In the genomic region with DNA sequence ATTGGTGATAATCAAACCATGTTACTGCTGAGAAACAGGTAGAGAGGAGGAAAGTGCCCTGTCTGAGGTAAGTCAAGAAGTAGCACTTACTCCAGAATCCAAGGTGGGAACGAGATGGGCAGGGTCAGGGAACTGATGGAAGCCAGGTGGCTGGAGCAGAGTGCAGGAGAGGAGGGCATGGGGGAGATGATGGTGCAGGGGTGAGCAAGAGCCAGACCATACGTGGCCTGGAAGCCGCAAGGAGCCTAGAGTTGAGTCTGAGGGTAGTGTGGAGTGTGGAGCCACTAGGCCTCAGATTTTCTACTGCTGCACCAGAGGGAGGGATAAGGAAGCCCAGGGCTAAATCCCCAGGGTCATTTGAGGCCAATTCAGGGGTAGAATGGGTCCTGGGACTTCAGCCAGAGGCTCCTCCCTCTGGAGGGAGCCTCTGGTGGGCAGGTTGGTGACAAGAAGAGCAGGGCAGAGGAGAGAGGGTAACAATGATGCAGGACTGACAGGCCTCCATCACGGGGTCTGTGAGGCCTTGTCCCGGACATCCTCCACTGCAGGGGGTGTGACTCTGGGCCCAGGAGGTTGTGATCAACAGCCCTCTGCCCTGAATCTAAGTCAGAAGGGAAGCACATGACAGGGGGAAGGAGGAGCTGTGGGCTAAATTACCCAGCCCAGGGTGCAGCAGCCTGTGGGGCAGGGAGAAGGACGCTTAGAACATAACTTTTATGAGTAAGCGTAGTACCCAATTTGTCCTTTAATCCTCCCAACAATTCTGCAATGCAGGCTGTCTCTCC, we compare ENCODE assay signal across 9 cellular contexts. TPM values are rescaled to one million over a fixed set of nuclear protein-coding genes. Genes with fewer than 3 reads are reported as not detected.
DNase-seq lines count a peak whose midpoint lies in the region; ATAC-seq and TF ChIP-seq lines count a peak whose summit lies in the region.
"Had no signal": no experiment of that assay in that cellular context is flagged by ENCODE, and none has a peak within 500 bp of the region (broad histone marks: within the 10 kb centered on the region; RNA-seq: fewer than 3 reads in every experiment).

No MANE protein-coding gene starts in this region.

- TF ChIP-seq CTCF in neural progenitor cell (IDR thresholded peaks at IDR 0.05) (no peak), GM13977 (IDR thresholded peaks at IDR 0.05; ENCODE audit: extremely low read depth, insufficient read depth, missing control alignments) (no peak)

- in situ Hi-C loops in GM13977 (cut with MboI; ENCODE audit: low pct_unique_long_range_greater_than_20kb, low sequenced_read_pairs, unreplicated experiment): loop anchor here (10.0 kb wide), 1 partner anchor 58 kb away; a partner anchor contains a TSS

- H3K4me3 ChIP-seq in neural progenitor cell: no peak overlapping the region

- H3K4me1 Mint-ChIP-seq in neural progenitor cell: peaks cover 24% of the 10 kb centered on the region

- no peak overlapping the region for H2AFZ ChIP-seq in neural progenitor cell (replicated peaks)

- peaks cover 10% of the 10 kb centered on the region for H3K36me3 Mint-ChIP-seq in neural progenitor cell

- H3K27me3 ChIP-seq in neural progenitor cell: no peaks in the 10 kb centered on the region

- no peaks in the 10 kb centered on the region for H3K9me3 Mint-ChIP-seq in neural progenitor cell

- peaks cover 9% of the 10 kb centered on the region for H3F3A ChIP-seq in neural progenitor cell (ENCODE audit: low read depth)

- H3K27me3 Mint-ChIP-seq in neural progenitor cell (ENCODE audit: insufficient read depth, low read depth): peaks cover 7% of the 10 kb centered on the region

- peak; percentile 28 for DNase-seq in AG08395 (ENCODE audit: low spot score)
- peak; percentile 50 for DNase-seq in NCI-H82 treated with DMSO at 0.1 percent for 48 hours (lab: John Stamatoyannopoulos, UW; ENCODE audit: unreplicated experiment)
- DNase-seq in epidermal melanocyte (ENCODE audit: insufficient read length, low spot score): peak; percentile 88
- peak; percentile 43 for DNase-seq in neural progenitor cell (ENCODE audit: low spot score)
- DNase-seq in NCI-H2081 (lab: John Stamatoyannopoulos, UW): no peak
- no peak for DNase-seq in posterior vena cava (ENCODE audit: low spot score)
- DNase-seq in GM13977 (ENCODE audit: low spot score): no peak
- DNase-seq: EL had no signal

- H3K27ac Mint-ChIP-seq in neural progenitor cell: peak overlapping the region; percentile 72

- no peaks in the 10 kb centered on the region for H3K79me2 ChIP-seq in neural progenitor cell (ENCODE audit: low read depth)

- no peak for ATAC-seq in GM18511 (IDR thresholded peaks at IDR 0.05; ENCODE audit: unreplicated experiment)

- no peak overlapping the region for H3K4me2 ChIP-seq in neural progenitor cell

- no peaks in the 10 kb centered on the region for H3K9me3 ChIP-seq in neural progenitor cell (ENCODE audit: low read depth)

- peaks cover 24% of the 10 kb centered on the region for H4K20me1 ChIP-seq in neural progenitor cell (ENCODE audit: low read depth)

- H3K4me3 Mint-ChIP-seq in neural progenitor cell: no peak overlapping the region

- no peak overlapping the region for H3K27ac ChIP-seq in neural progenitor cell

- peaks cover 11% of the 10 kb centered on the region for H3K4me1 ChIP-seq in neural progenitor cell

- no peaks in the 10 kb centered on the region for H3K36me3 ChIP-seq in neural progenitor cell

- H3K9ac ChIP-seq in neural progenitor cell: no peak overlapping the region

- intact Hi-C loops in posterior vena cava (cut with DNase I): no loop called here

RNA-seq across cellular contexts. Expression of a gene that starts 28.7 kb away (rescaled TPM):
- total RNA-seq in neural progenitor cell (ENCODE audit: low replicate concordance) (not detected in 2 replicates), posterior vena cava (1 to 10 TPM; 2.5 to 6.5 TPM)

RNA-seq across cellular contexts. Expression of a gene that starts 56.2 kb away (rescaled TPM):
- total RNA-seq in neural progenitor cell (ENCODE audit: low replicate concordance) (60.0 and 74.6 TPM in 2 replicates), posterior vena cava (10 to 100 TPM; 65.4 to 76.0 TPM)

Comparison
In these comparisons a context has a peak if more than half of its experiments do, and no peak if none do; other contexts are left out.
1. DNase-seq: peak in AG08395 (single experiment), NCI-H82 treated with DMSO at 0.1 percent for 48 hours (single experiment), epidermal melanocyte (single experiment) and neural progenitor cell (single experiment); none in NCI-H2081 (0 of 2), posterior vena cava (single experiment) and GM13977 (single experiment).